8 cellular contexts compared by ENCODE assay signal in genomic region chr15:90934256-90934948, GRCh38. TPM values are rescaled to one million over a fixed set of nuclear protein-coding genes. Genes with fewer than 3 reads are reported as not detected.
A peak's percentile ranks its signal among the peaks of the same experiment; 100 is the strongest.
DNase-seq lines count a peak whose midpoint lies in the region; ATAC-seq, FAIRE-seq and TF ChIP-seq lines count a peak whose summit lies in the region.

No MANE protein-coding gene starts in this region.

- peak; percentile 82 for DNase-seq in ACHN
- DNase-seq in NCI-H526 (lab: John Stamatoyannopoulos, UW): peak; percentile 83 to 96
- DNase-seq in activated CD4-positive, alpha-beta T cell treated with anti-CD3 and anti-CD28 coated beads, Interleukin-2, amount 10 ng/mL, durations not matched to agents 7 days and 5 days: peak; percentile 91
- DNase-seq in HepG2 (ENCODE audit: low spot score): peak; percentile 81
- DNase-seq in stimulated activated CD4-positive, alpha-beta T cell treated with anti-CD3 and anti-CD28 coated beads, Interleukin-2, amount 100 ng/mL, for 48 hours: peak; percentile 82 to 88

- H3K4me3 Mint-ChIP-seq in activated CD4-positive, alpha-beta T cell treated with anti-CD3 and anti-CD28 coated beads, Interleukin-2, amount 10 ng/mL, durations not matched to agents 7 days and 5 days: peak overlapping the region; percentile 82
- peak overlapping the region; percentile 94 for H3K4me3 Mint-ChIP-seq in dendritic cell treated with granulocyte-macrophage colony-stimulating factor and Interleukin-4, amounts not matched to agents 40 ng/mL and 50 ng/mL, for 4 days

- peak overlapping the region; percentile 96 for H3K27ac Mint-ChIP-seq in activated CD4-positive, alpha-beta T cell treated with anti-CD3 and anti-CD28 coated beads, Interleukin-2, amount 10 ng/mL, durations not matched to agents 7 days and 5 days
- peak overlapping the region; percentile 90 for H3K27ac Mint-ChIP-seq in dendritic cell treated with granulocyte-macrophage colony-stimulating factor and Interleukin-4, amounts not matched to agents 40 ng/mL and 50 ng/mL, for 4 days

- no peaks in the 10 kb centered on the region for H4K20me1 ChIP-seq in HepG2 (ENCODE audit: insufficient read depth, low read length)

- WGBS in HepG2 (ENCODE audit: low lambda C conversion rate): 2% methylated on average over 11 of the region's 19 CpGs

- peaks cover 17% of the 10 kb centered on the region for H3K36me3 Mint-ChIP-seq in activated CD4-positive, alpha-beta T cell treated with anti-CD3 and anti-CD28 coated beads, Interleukin-2, amount 10 ng/mL, durations not matched to agents 7 days and 5 days (ENCODE audit: low read depth)
- H3K36me3 Mint-ChIP-seq in dendritic cell treated with granulocyte-macrophage colony-stimulating factor and Interleukin-4, amounts not matched to agents 40 ng/mL and 50 ng/mL, for 4 days (ENCODE audit: low read depth): peaks cover 31% of the 10 kb centered on the region

- intact Hi-C loops in dendritic cell treated with granulocyte-macrophage colony-stimulating factor and Interleukin-4, amounts not matched to agents 40 ng/mL and 50 ng/mL, for 4 days (cut with micrococcal nuclease): loop anchor here (2.0 to 10.0 kb wide), 2 partner anchors 32 to 50 kb away; partner anchors contain the start of genes FES and MAN2A2
- intact Hi-C loops in HepG2 (cut with micrococcal nuclease; ENCODE audit: unreplicated experiment): loop anchor here (1.0 to 10.0 kb wide), 6 partner anchors 20 to 118 kb away; partner anchors contain the start of genes PRC1 and RCCD1

- H2AFZ ChIP-seq in HepG2 (ENCODE audit: low read length): no peak overlapping the region

- in situ Hi-C loops in ACHN (cut with HindIII; ENCODE audit: low pct_ligation_motif_present, low pct_unique_long_range_greater_than_20kb, low sequenced_read_pairs): no loop called here
- in situ Hi-C loops in HepG2 (cut with HindIII; ENCODE audit: extremely low pct_ligation_motif_present, low pct_unique_long_range_greater_than_20kb): loop anchor here (25.0 kb wide), 1 partner anchor 328 kb away; no protein-coding TSS in a partner anchor

- H3K9me3 Mint-ChIP-seq in activated CD4-positive, alpha-beta T cell treated with anti-CD3 and anti-CD28 coated beads, Interleukin-2, amount 10 ng/mL, durations not matched to agents 7 days and 5 days: no peaks in the 10 kb centered on the region
- no peaks in the 10 kb centered on the region for H3K9me3 Mint-ChIP-seq in dendritic cell treated with granulocyte-macrophage colony-stimulating factor and Interleukin-4, amounts not matched to agents 40 ng/mL and 50 ng/mL, for 4 days

- H3K27ac ChIP-seq in HepG2 (ENCODE audit: extremely low read length, insufficient read depth, low read length): no peak overlapping the region

- TF ChIP-seq RAD21 in HepG2 (CRISPR knock-in tag; IDR thresholded peaks at IDR 0.05): 0 out of 2 replicates have a peak, but pooled peaks have one; percentile 33

- H3K9ac ChIP-seq in HepG2 (ENCODE audit: insufficient read depth, low read depth, low read length): peak overlapping the region; percentile 48

- H3K27me3 Mint-ChIP-seq in activated CD4-positive, alpha-beta T cell treated with anti-CD3 and anti-CD28 coated beads, Interleukin-2, amount 10 ng/mL, durations not matched to agents 7 days and 5 days: no peaks in the 10 kb centered on the region
- no peaks in the 10 kb centered on the region for H3K27me3 Mint-ChIP-seq in dendritic cell treated with granulocyte-macrophage colony-stimulating factor and Interleukin-4, amounts not matched to agents 40 ng/mL and 50 ng/mL, for 4 days

- peaks cover 51% of the 10 kb centered on the region for H3K4me1 ChIP-seq in HepG2 (ENCODE audit: insufficient read depth, low read length)

- peak overlapping the region; percentile 77 to 89 (median 86); a peak in 5 of 6 replicates for H3K4me3 ChIP-seq in HepG2 (replicated peaks in 1 of 3; ENCODE audit: insufficient read depth in 1 of 3, low read depth in 2 of 3, low read length in 3 of 3)

- H3K4me2 ChIP-seq in HepG2 (ENCODE audit: low read depth, low read length): peak overlapping the region; percentile 88

- TF ChIP-seq POLR2A in HepG2 (IDR thresholded peaks at IDR 0.05; ENCODE audit: insufficient read depth in 1 of 2, low read depth in 2 of 2, low read length in 2 of 2): no peak

- BruUV-seq in HepG2 (replicated peaks; lab: Mats Ljungman, UMichigan): no TSS peak

- H3K9me3 ChIP-seq in HepG2 (ENCODE audit: low read length): no peaks in the 10 kb centered on the region

- peaks cover 57% of the 10 kb centered on the region for H3K4me1 Mint-ChIP-seq in activated CD4-positive, alpha-beta T cell treated with anti-CD3 and anti-CD28 coated beads, Interleukin-2, amount 10 ng/mL, durations not matched to agents 7 days and 5 days
- peaks cover 57% of the 10 kb centered on the region for H3K4me1 Mint-ChIP-seq in dendritic cell treated with granulocyte-macrophage colony-stimulating factor and Interleukin-4, amounts not matched to agents 40 ng/mL and 50 ng/mL, for 4 days (ENCODE audit: low read depth)

- H3K79me2 ChIP-seq in HepG2 (ENCODE audit: insufficient read depth, low read length): peaks cover 6% of the 10 kb centered on the region

- peak; percentile 91 for TF ChIP-seq CTCF in HepG2 (CRISPR knock-in tag; IDR thresholded peaks at IDR 0.05)

- peak; percentile 30 for FAIRE-seq in HepG2 (lab: Jason Lieb, UNC)

- TF ChIP-seq EP300 in HepG2 (IDR thresholded peaks at IDR 0.05; ENCODE audit: low read depth in 2 of 2, low read length in 2 of 2): no peak
- no peak for TF ChIP-seq EP300 in HepG2 (CRISPR knock-in tag; IDR thresholded peaks at IDR 0.05; ENCODE audit: borderline replicate concordance)

- H3K27me3 ChIP-seq in HepG2 (ENCODE audit: control insufficient read depth in 1 of 2, insufficient read depth in 2 of 2, low read length in 2 of 2): no peaks in the 10 kb centered on the region; a peak in 2 of 5 replicates

- CTCF ChIA-PET in activated CD4-positive, alpha-beta T cell treated with anti-CD3 and anti-CD28 coated beads, Interleukin-2, amount 10 ng/mL, durations not matched to agents 7 days and 5 days (lab: Charles Lee): interaction anchor here (0.7 to 9.8 kb wide), 23 partner anchors 11 to 641 kb away, joined by 3 to 140 read pairs (median 4); partner anchors contain the start of genes MAN2A2 and RCCD1
- CTCF ChIA-PET in HepG2 (lab: Yijun Ruan, JAX; ENCODE audit: low intra/inter-chr PET ratio, low total read pairs): interaction anchor here (1.2 kb wide), 1 partner anchor 32 kb away, joined by 5 read pairs; the partner anchor contains the start of gene MAN2A2

- POLR2A ChIA-PET in activated CD4-positive, alpha-beta T cell treated with anti-CD3 and anti-CD28 coated beads, Interleukin-2, amount 10 ng/mL, durations not matched to agents 7 days and 5 days (lab: Charles Lee): interaction anchor here (0.6 kb wide), 2 partner anchors 48 to 235 kb away, joined by 3 to 5 read pairs; no protein-coding TSS in a partner anchor
- POLR2A ChIA-PET in HepG2 (lab: Yijun Ruan, JAX): interaction anchor here (0.9 to 2.7 kb wide), 10 partner anchors 8 to 286 kb away, joined by 3 to 23 read pairs (median 4); partner anchors contain the start of genes MAN2A2, PRC1 and RCCD1

- ATAC-seq in GM19025 (IDR thresholded peaks at IDR 0.05; ENCODE audit: low read depth, unreplicated experiment) (peak; percentile 14), HG03520 (IDR thresholded peaks at IDR 0.05; ENCODE audit: unreplicated experiment) (peak; percentile 33), HepG2 (peak; percentile 53)

- H3K36me3 ChIP-seq in HepG2 (replicated peaks in 1 of 2; ENCODE audit: control insufficient read depth in 1 of 2, insufficient read depth in 2 of 2, low read length in 2 of 2): peaks cover 3 to 5% of the 10 kb centered on the region in 2 experiments; a peak in 4 of 5 replicates

RNA-seq across cellular contexts. Expression of gene UNC45A, which starts 0.7 kb away (rescaled TPM):
- total RNA-seq in activated CD4-positive, alpha-beta T cell treated with anti-CD3 and anti-CD28 coated beads, Interleukin-2, amount 10 ng/mL, durations not matched to agents 7 days and 5 days: 10 to 100 TPM; 59.3 to 69.8 TPM
- total RNA-seq in HepG2 (2016; rRNA removed; fragmentation: Illumina TruSeq; extraction: Trizol): 39.2 and 39.7 TPM in 2 replicates
- 7.4 and 8.3 TPM in 2 replicates for total RNA-seq in HepG2 (2016; cell fraction: cytosol; rRNA removed; fragmentation: Illumina TruSeq; extraction: Trizol; ENCODE audit: low read depth)
- total RNA-seq in HepG2 (2016; cell fraction: insoluble cytoplasmic fraction; rRNA removed; fragmentation: Illumina TruSeq; extraction: Trizol): 37.2 and 42.0 TPM in 2 replicates
- 10.7 and 11.5 TPM in 2 replicates for total RNA-seq in HepG2 (2016; cell fraction: membrane; rRNA removed; fragmentation: Illumina TruSeq; extraction: Trizol)
- 29.9 and 30.4 TPM in 2 replicates for total RNA-seq in HepG2 (2016; cell fraction: nucleus; rRNA removed; fragmentation: Illumina TruSeq; extraction: Trizol)
- polyA plus RNA-seq in HepG2 (2011; rRNA removed): 33.8 and 39.6 TPM in 2 replicates
- 28.5 and 36.4 TPM in 2 replicates for polyA plus RNA-seq in HepG2 (2011; cell fraction: cytosol; rRNA removed)
- 128 and 143 TPM in 2 replicates for polyA plus RNA-seq in HepG2 (2011; cell fraction: nucleus; rRNA removed)
- polyA plus RNA-seq in HepG2 (2012): 23.6 and 29.6 TPM in 2 replicates
- polyA plus RNA-seq in HepG2 (2016; cell fraction: cytosol; fragmentation: Illumina TruSeq; extraction: Trizol; ENCODE audit: low read depth): 3.2 and 3.8 TPM in 2 replicates
- polyA plus RNA-seq in HepG2 (2016; cell fraction: insoluble cytoplasmic fraction; fragmentation: Illumina TruSeq; extraction: Trizol; ENCODE audit: low read depth): 31.6 and 37.2 TPM in 2 replicates
- polyA plus RNA-seq in HepG2 (2016; cell fraction: membrane; fragmentation: Illumina TruSeq; extraction: Trizol; ENCODE audit: low read depth): 6.4 and 8.0 TPM in 2 replicates
- 52.0 and 53.3 TPM in 2 replicates for polyA plus RNA-seq in HepG2 (2016; cell fraction: nucleus; fragmentation: Illumina TruSeq; extraction: Trizol; ENCODE audit: insufficient read depth, low read depth)
- polyA minus RNA-seq in HepG2 (2011; rRNA and poly(A)+ RNA removed; ENCODE audit: low replicate concordance): 77.7 and 119 TPM in 2 replicates
- 23.5 and 25.8 TPM in 2 replicates for polyA minus RNA-seq in HepG2 (2011; cell fraction: cytosol; rRNA and poly(A)+ RNA removed)
- 37.1 and 48.0 TPM in 2 replicates for polyA minus RNA-seq in HepG2 (2011; cell fraction: nucleus; rRNA and poly(A)+ RNA removed)

RNA-seq across cellular contexts. Expression of gene HDDC3, which starts 2.1 kb away (rescaled TPM):
- 10 to 100 TPM; 22.9 to 26.2 TPM for total RNA-seq in activated CD4-positive, alpha-beta T cell treated with anti-CD3 and anti-CD28 coated beads, Interleukin-2, amount 10 ng/mL, durations not matched to agents 7 days and 5 days
- 28.3 and 30.0 TPM in 2 replicates for total RNA-seq in HepG2 (2016; rRNA removed; fragmentation: Illumina TruSeq; extraction: Trizol)
- total RNA-seq in HepG2 (2016; cell fraction: cytosol; rRNA removed; fragmentation: Illumina TruSeq; extraction: Trizol; ENCODE audit: low read depth): 9.5 and 9.9 TPM in 2 replicates
- total RNA-seq in HepG2 (2016; cell fraction: insoluble cytoplasmic fraction; rRNA removed; fragmentation: Illumina TruSeq; extraction: Trizol): 29.5 and 31.1 TPM in 2 replicates
- 19.0 and 21.4 TPM in 2 replicates for total RNA-seq in HepG2 (2016; cell fraction: membrane; rRNA removed; fragmentation: Illumina TruSeq; extraction: Trizol)
- 14.9 and 16.3 TPM in 2 replicates for total RNA-seq in HepG2 (2016; cell fraction: nucleus; rRNA removed; fragmentation: Illumina TruSeq; extraction: Trizol)
- polyA plus RNA-seq in HepG2 (2011; rRNA removed): 18.7 and 21.7 TPM in 2 replicates
- polyA plus RNA-seq in HepG2 (2011; cell fraction: cytosol; rRNA removed): 21.7 and 23.0 TPM in 2 replicates
- polyA plus RNA-seq in HepG2 (2011; cell fraction: nucleus; rRNA removed): 18.2 and 23.4 TPM in 2 replicates
- 12.4 and 14.3 TPM in 2 replicates for polyA plus RNA-seq in HepG2 (2012)
- 15.3 and 16.8 TPM in 2 replicates for polyA plus RNA-seq in HepG2 (2016; cell fraction: cytosol; fragmentation: Illumina TruSeq; extraction: Trizol; ENCODE audit: low read depth)
- 32.6 and 35.8 TPM in 2 replicates for polyA plus RNA-seq in HepG2 (2016; cell fraction: insoluble cytoplasmic fraction; fragmentation: Illumina TruSeq; extraction: Trizol; ENCODE audit: low read depth)
- 20.1 and 22.5 TPM in 2 replicates for polyA plus RNA-seq in HepG2 (2016; cell fraction: membrane; fragmentation: Illumina TruSeq; extraction: Trizol; ENCODE audit: low read depth)
- 23.2 and 27.0 TPM in 2 replicates for polyA plus RNA-seq in HepG2 (2016; cell fraction: nucleus; fragmentation: Illumina TruSeq; extraction: Trizol; ENCODE audit: insufficient read depth, low read depth)
- polyA minus RNA-seq in HepG2 (2011; rRNA and poly(A)+ RNA removed; ENCODE audit: low replicate concordance): 12.2 and 28.5 TPM in 2 replicates
- polyA minus RNA-seq in HepG2 (2011; cell fraction: cytosol; rRNA and poly(A)+ RNA removed): 8.2 and 8.6 TPM in 2 replicates
- polyA minus RNA-seq in HepG2 (2011; cell fraction: nucleus; rRNA and poly(A)+ RNA removed): 13.3 and 14.7 TPM in 2 replicates

RNA-seq across cellular contexts. Expression of gene RCCD1, which starts 20.3 kb away (rescaled TPM):
- total RNA-seq in activated CD4-positive, alpha-beta T cell treated with anti-CD3 and anti-CD28 coated beads, Interleukin-2, amount 10 ng/mL, durations not matched to agents 7 days and 5 days: 10 to 100 TPM; 30.8 to 35.9 TPM
- total RNA-seq in HepG2 (2016; rRNA removed; fragmentation: Illumina TruSeq; extraction: Trizol): 10.0 and 15.1 TPM in 2 replicates
- total RNA-seq in HepG2 (2016; cell fraction: cytosol; rRNA removed; fragmentation: Illumina TruSeq; extraction: Trizol; ENCODE audit: low read depth): 6.0 TPM in 2 replicates
- total RNA-seq in HepG2 (2016; cell fraction: insoluble cytoplasmic fraction; rRNA removed; fragmentation: Illumina TruSeq; extraction: Trizol): 9.7 and 17.0 TPM in 2 replicates
- total RNA-seq in HepG2 (2016; cell fraction: membrane; rRNA removed; fragmentation: Illumina TruSeq; extraction: Trizol): 7.6 and 8.9 TPM in 2 replicates
- total RNA-seq in HepG2 (2016; cell fraction: nucleus; rRNA removed; fragmentation: Illumina TruSeq; extraction: Trizol): 9.4 and 11.4 TPM in 2 replicates
- polyA plus RNA-seq in HepG2 (2011; rRNA removed): 12.9 and 14.1 TPM in 2 replicates
- polyA plus RNA-seq in HepG2 (2011; cell fraction: cytosol; rRNA removed): 6.2 and 8.5 TPM in 2 replicates
- 61.8 and 71.8 TPM in 2 replicates for polyA plus RNA-seq in HepG2 (2011; cell fraction: nucleus; rRNA removed)
- polyA plus RNA-seq in HepG2 (2012): 14.2 and 14.4 TPM in 2 replicates
- polyA plus RNA-seq in HepG2 (2016; cell fraction: cytosol; fragmentation: Illumina TruSeq; extraction: Trizol; ENCODE audit: low read depth): 2.2 and 3.1 TPM in 2 replicates
- polyA plus RNA-seq in HepG2 (2016; cell fraction: insoluble cytoplasmic fraction; fragmentation: Illumina TruSeq; extraction: Trizol; ENCODE audit: low read depth): 11.9 and 21.8 TPM in 2 replicates
- polyA plus RNA-seq in HepG2 (2016; cell fraction: membrane; fragmentation: Illumina TruSeq; extraction: Trizol; ENCODE audit: low read depth): 5.0 and 5.7 TPM in 2 replicates
- 25.8 and 26.4 TPM in 2 replicates for polyA plus RNA-seq in HepG2 (2016; cell fraction: nucleus; fragmentation: Illumina TruSeq; extraction: Trizol; ENCODE audit: insufficient read depth, low read depth)
- polyA minus RNA-seq in HepG2 (2011; rRNA and poly(A)+ RNA removed; ENCODE audit: low replicate concordance): 5.9 and 24.5 TPM in 2 replicates
- 3.3 and 3.4 TPM in 2 replicates for polyA minus RNA-seq in HepG2 (2011; cell fraction: cytosol; rRNA and poly(A)+ RNA removed)
- 11.7 and 13.4 TPM in 2 replicates for polyA minus RNA-seq in HepG2 (2011; cell fraction: nucleus; rRNA and poly(A)+ RNA removed)

RNA-seq across cellular contexts. Expression of gene MAN2A2, which starts 31.3 kb away (rescaled TPM):
- total RNA-seq in activated CD4-positive, alpha-beta T cell treated with anti-CD3 and anti-CD28 coated beads, Interleukin-2, amount 10 ng/mL, durations not matched to agents 7 days and 5 days: 10 to 100 TPM; 77.4 to 97.4 TPM
- total RNA-seq in HepG2 (2016; rRNA removed; fragmentation: Illumina TruSeq; extraction: Trizol): 6.7 and 17.5 TPM in 2 replicates
- total RNA-seq in HepG2 (2016; cell fraction: cytosol; rRNA removed; fragmentation: Illumina TruSeq; extraction: Trizol; ENCODE audit: low read depth): 8.9 and 9.3 TPM in 2 replicates
- total RNA-seq in HepG2 (2016; cell fraction: insoluble cytoplasmic fraction; rRNA removed; fragmentation: Illumina TruSeq; extraction: Trizol): 5.6 and 21.4 TPM in 2 replicates
- 9.6 and 10.0 TPM in 2 replicates for total RNA-seq in HepG2 (2016; cell fraction: membrane; rRNA removed; fragmentation: Illumina TruSeq; extraction: Trizol)
- 31.3 and 36.5 TPM in 2 replicates for total RNA-seq in HepG2 (2016; cell fraction: nucleus; rRNA removed; fragmentation: Illumina TruSeq; extraction: Trizol)
- 43.8 and 51.5 TPM in 2 replicates for polyA plus RNA-seq in HepG2 (2011; rRNA removed)
- polyA plus RNA-seq in HepG2 (2011; cell fraction: cytosol; rRNA removed): 18.4 and 29.4 TPM in 2 replicates
- polyA plus RNA-seq in HepG2 (2011; cell fraction: nucleus; rRNA removed): 296 and 398 TPM in 2 replicates
- polyA plus RNA-seq in HepG2 (2012): 13.2 and 18.7 TPM in 2 replicates
- 1.5 and 2.3 TPM in 2 replicates for polyA plus RNA-seq in HepG2 (2016; cell fraction: cytosol; fragmentation: Illumina TruSeq; extraction: Trizol; ENCODE audit: low read depth)
- polyA plus RNA-seq in HepG2 (2016; cell fraction: insoluble cytoplasmic fraction; fragmentation: Illumina TruSeq; extraction: Trizol; ENCODE audit: low read depth): 7.9 and 9.3 TPM in 2 replicates
- 5.8 and 8.8 TPM in 2 replicates for polyA plus RNA-seq in HepG2 (2016; cell fraction: membrane; fragmentation: Illumina TruSeq; extraction: Trizol; ENCODE audit: low read depth)
- polyA plus RNA-seq in HepG2 (2016; cell fraction: nucleus; fragmentation: Illumina TruSeq; extraction: Trizol; ENCODE audit: insufficient read depth, low read depth): 117 and 126 TPM in 2 replicates
- polyA minus RNA-seq in HepG2 (2011; rRNA and poly(A)+ RNA removed; ENCODE audit: low replicate concordance): 46.3 and 58.9 TPM in 2 replicates
- polyA minus RNA-seq in HepG2 (2011; cell fraction: cytosol; rRNA and poly(A)+ RNA removed): 16.2 and 16.4 TPM in 2 replicates
- 38.2 and 38.5 TPM in 2 replicates for polyA minus RNA-seq in HepG2 (2011; cell fraction: nucleus; rRNA and poly(A)+ RNA removed)

RNA-seq across cellular contexts. Expression of gene FES, which starts 50.1 kb away (rescaled TPM):
- total RNA-seq in activated CD4-positive, alpha-beta T cell treated with anti-CD3 and anti-CD28 coated beads, Interleukin-2, amount 10 ng/mL, durations not matched to agents 7 days and 5 days: 10 to 100 TPM in 1 of 2 experiments, 1 to 10 TPM in 1; 8.6 to 10.7 TPM
- total RNA-seq in HepG2 (2016; rRNA removed; fragmentation: Illumina TruSeq; extraction: Trizol): 8.5 and 9.5 TPM in 2 replicates
- total RNA-seq in HepG2 (2016; cell fraction: cytosol; rRNA removed; fragmentation: Illumina TruSeq; extraction: Trizol; ENCODE audit: low read depth): 3.0 and 3.5 TPM in 2 replicates
- 9.6 TPM in 2 replicates for total RNA-seq in HepG2 (2016; cell fraction: insoluble cytoplasmic fraction; rRNA removed; fragmentation: Illumina TruSeq; extraction: Trizol)
- 3.8 and 4.7 TPM in 2 replicates for total RNA-seq in HepG2 (2016; cell fraction: membrane; rRNA removed; fragmentation: Illumina TruSeq; extraction: Trizol)
- 5.2 and 5.4 TPM in 2 replicates for total RNA-seq in HepG2 (2016; cell fraction: nucleus; rRNA removed; fragmentation: Illumina TruSeq; extraction: Trizol)
- polyA plus RNA-seq in HepG2 (2011; rRNA removed): 4.0 and 4.3 TPM in 2 replicates
- polyA plus RNA-seq in HepG2 (2011; cell fraction: cytosol; rRNA removed): 2.8 and 5.7 TPM in 2 replicates
- polyA plus RNA-seq in HepG2 (2011; cell fraction: nucleus; rRNA removed): 13.7 and 22.6 TPM in 2 replicates
- 1.3 and 1.7 TPM in 2 replicates for polyA plus RNA-seq in HepG2 (2012)
- polyA plus RNA-seq in HepG2 (2016; cell fraction: cytosol; fragmentation: Illumina TruSeq; extraction: Trizol; ENCODE audit: low read depth): 3.0 TPM in 2 replicates
- 6.1 and 6.9 TPM in 2 replicates for polyA plus RNA-seq in HepG2 (2016; cell fraction: insoluble cytoplasmic fraction; fragmentation: Illumina TruSeq; extraction: Trizol; ENCODE audit: low read depth)
- 2.4 TPM in 2 replicates for polyA plus RNA-seq in HepG2 (2016; cell fraction: membrane; fragmentation: Illumina TruSeq; extraction: Trizol; ENCODE audit: low read depth)
- polyA plus RNA-seq in HepG2 (2016; cell fraction: nucleus; fragmentation: Illumina TruSeq; extraction: Trizol; ENCODE audit: insufficient read depth, low read depth): 8.5 and 10.3 TPM in 2 replicates
- polyA minus RNA-seq in HepG2 (2011; rRNA and poly(A)+ RNA removed; ENCODE audit: low replicate concordance): 0.37 and 5.3 TPM in 2 replicates
- polyA minus RNA-seq in HepG2 (2011; cell fraction: cytosol; rRNA and poly(A)+ RNA removed): 1.7 and 1.8 TPM in 2 replicates
- 5.1 and 6.2 TPM in 2 replicates for polyA minus RNA-seq in HepG2 (2011; cell fraction: nucleus; rRNA and poly(A)+ RNA removed)
